15 cellular contexts compared by ENCODE assay signal in the genomic region with DNA sequence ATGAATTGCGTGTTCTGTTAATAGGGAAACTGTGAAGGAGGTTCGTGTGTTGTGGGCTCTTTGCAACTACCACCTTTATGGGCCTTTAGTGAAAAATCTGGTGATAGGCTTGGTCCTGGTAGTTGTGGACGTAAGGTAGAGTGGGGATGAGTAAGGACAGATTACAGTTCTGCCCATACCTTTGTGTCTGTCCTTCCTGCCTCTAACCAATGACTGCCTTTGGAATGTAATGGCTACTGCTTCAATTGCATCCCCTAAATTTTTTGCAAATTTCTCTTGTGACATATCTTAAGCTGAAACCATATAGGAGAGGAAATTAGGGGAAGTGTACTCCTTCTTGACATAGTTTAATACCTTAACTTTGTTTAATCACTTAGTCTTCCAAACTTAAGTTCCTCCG.
DNase-seq lines count a peak whose midpoint lies in the region; ATAC-seq and TF ChIP-seq lines count a peak whose summit lies in the region.
"Had no signal": no experiment of that assay in that cellular context is flagged by ENCODE, and none has a peak within 500 bp of the region (broad histone marks: within the 10 kb centered on the region; RNA-seq: fewer than 3 reads in every experiment).

No MANE protein-coding gene starts in this region.

- no peak overlapping the region for H3K23ac ChIP-seq in H9 (ENCODE audit: insufficient read length, low read depth, low read length)

- H2BK120ac ChIP-seq in H9 (ENCODE audit: low read depth, low read length, poor library complexity, severe bottlenecking), result no peak overlapping the region

- no peak overlapping the region for H2BK12ac ChIP-seq in H9 (ENCODE audit: insufficient read length, low read depth, low read length)

- H3K79me1 ChIP-seq in H9 (ENCODE audit: insufficient read depth, low read depth, low read length, poor library complexity, severe bottlenecking), result no peaks in the 10 kb centered on the region

- H2AFZ ChIP-seq in H9 (ENCODE audit: low read length) (no peak overlapping the region), PC-9 (no peak overlapping the region)

- H3F3A ChIP-seq in PC-9 (ENCODE audit: insufficient read depth, low read depth), result peaks cover 27% of the 10 kb centered on the region

- DNase-seq in H9 (no peak), PC-9 (no peak), memory B cell (ENCODE audit: low spot score in 2 of 2) (no peak), mucosa of descending colon (no peak), AML-193 (lab: John Stamatoyannopoulos, UW) (no peak)
- no peak for DNase-seq in stimulated activated naive B cell treated with anti-CD40 and anti-IgM and Interleukin-4, amounts not matched to agents 10 μg/mL and 1 μg/mL and 100 μg/mL, for 72 hours
- no peak for DNase-seq in activated T-cell treated with anti-CD3 and anti-CD28 coated beads, Interleukin-2, amount 50 U/mL, for 1 hour
- DNase-seq: GOT3, KBM-7, NCI-H1092, NCI-H146, NCI-H2081, NCI-H510A, NCI-H774 had no signal

- no peak overlapping the region for H3K14ac ChIP-seq in H9 (ENCODE audit: insufficient read depth, low read length)

- no peaks in the 10 kb centered on the region for H3K23me2 ChIP-seq in H9 (ENCODE audit: insufficient read length, low read depth, low read length, poor library complexity, severe bottlenecking)

- H3K4me1 ChIP-seq in H9 (ENCODE audit: insufficient read depth, low read length) (no peaks in the 10 kb centered on the region; the same call in 1 of the 2 replicates), PC-9 (replicated peaks; ENCODE audit: insufficient read depth) (peaks cover 26% of the 10 kb centered on the region), mucosa of descending colon (ENCODE audit: low read depth) (no peaks in the 10 kb centered on the region)

- no peak overlapping the region for H2BK20ac ChIP-seq in H9 (ENCODE audit: low read depth, low read length, poor library complexity, severe bottlenecking)

- no peaks in the 10 kb centered on the region for H3K9me2 ChIP-seq in PC-9 (ENCODE audit: insufficient read depth)

- no peak overlapping the region for H3K4me2 ChIP-seq in H9 (ENCODE audit: insufficient read depth, insufficient read length, low read length)
- H3K4me2 ChIP-seq in PC-9, result no peak overlapping the region
- H3K4me2 ChIP-seq: BLaER1 had no signal

- no peaks in the 10 kb centered on the region for H3K27me3 Mint-ChIP-seq in H9 (ENCODE audit: low read depth)
- H3K27me3 Mint-ChIP-seq in memory B cell, result no peaks in the 10 kb centered on the region
- H3K27me3 Mint-ChIP-seq in stimulated activated naive B cell treated with anti-CD40 and anti-IgM and Interleukin-4, amounts not matched to agents 10 μg/mL and 1 μg/mL and 100 μg/mL, for 72 hours, result no peaks in the 10 kb centered on the region

- intact Hi-C loops in PC-9 (cut with micrococcal nuclease; ENCODE audit: unreplicated experiment), result loop anchor here (5.0 kb wide), 1 partner anchor 346 kb away; no protein-coding TSS in a partner anchor
- intact Hi-C loops in mucosa of descending colon (cut with DNase I, micrococcal nuclease), result no loop called here

- no peak overlapping the region for H3K4me3 Mint-ChIP-seq in H9
- H3K4me3 Mint-ChIP-seq in memory B cell, result no peak overlapping the region
- H3K4me3 Mint-ChIP-seq in stimulated activated naive B cell treated with anti-CD40 and anti-IgM and Interleukin-4, amounts not matched to agents 10 μg/mL and 1 μg/mL and 100 μg/mL, for 72 hours, result no peak overlapping the region

- TF ChIP-seq CTCF in H9 (conservative IDR thresholded peaks at IDR 0.05), result no peak
- no peak for TF ChIP-seq CTCF in PC-9 (conservative IDR thresholded peaks at IDR 0.05)
- no peak for TF ChIP-seq CTCF in mucosa of descending colon (IDR thresholded peaks at IDR 0.05)

- H3K27ac ChIP-seq in H9 (ENCODE audit: insufficient read length, low read depth, low read length), result peak overlapping the region; percentile 68
- peak overlapping the region; percentile 38 for H3K27ac ChIP-seq in PC-9
- H3K27ac ChIP-seq: BLaER1 had no signal

- H2BK15ac ChIP-seq in H9 (ENCODE audit: low read depth, low read length), result no peak overlapping the region

- WGBS in H9 (ENCODE audit: extremely low coverage, insufficient read length, low lambda C conversion rate), result no CpG with 5 or more reads among the region's 4 CpGs

- no peak overlapping the region for H3K9ac ChIP-seq in H9 (ENCODE audit: extremely low read depth, insufficient read length, low read length)
- H3K9ac ChIP-seq: BLaER1 had no signal

- no peak overlapping the region for H4K91ac ChIP-seq in H9 (ENCODE audit: insufficient read length, low read depth, low read length)

- H3K4me1 Mint-ChIP-seq in H9 (peaks cover 3 to 5% of the 10 kb centered on the region in 2 experiments; a peak in 3 of 4 replicates), memory B cell (peaks cover 8% of the 10 kb centered on the region)
- H3K4me1 Mint-ChIP-seq in stimulated activated naive B cell treated with anti-CD40 and anti-IgM and Interleukin-4, amounts not matched to agents 10 μg/mL and 1 μg/mL and 100 μg/mL, for 72 hours, result peaks cover 9 to 30% of the 10 kb centered on the region in 2 donors

- H3K9me3 Mint-ChIP-seq in H9 (no peaks in the 10 kb centered on the region), memory B cell (no peaks in the 10 kb centered on the region)
- no peaks in the 10 kb centered on the region for H3K9me3 Mint-ChIP-seq in stimulated activated naive B cell treated with anti-CD40 and anti-IgM and Interleukin-4, amounts not matched to agents 10 μg/mL and 1 μg/mL and 100 μg/mL, for 72 hours

- H3K9me3 ChIP-seq in H9 (ENCODE audit: control insufficient read depth, low read depth, low read length) (no peaks in the 10 kb centered on the region), PC-9 (ENCODE audit: insufficient read depth, low read depth) (no peaks in the 10 kb centered on the region), mucosa of descending colon (no peaks in the 10 kb centered on the region)
- H3K9me3 ChIP-seq: BLaER1 had no signal

- peaks cover 0 to 1% (median 0%) of the 10 kb centered on the region in 3 experiments; a peak in 2 of 7 replicates for H3K36me3 Mint-ChIP-seq in H9 (ENCODE audit: insufficient read depth in 1 of 3, low read depth in 3 of 3)
- peaks cover 2% of the 10 kb centered on the region for H3K36me3 Mint-ChIP-seq in memory B cell
- peaks cover 5 to 23% of the 10 kb centered on the region in 2 donors for H3K36me3 Mint-ChIP-seq in stimulated activated naive B cell treated with anti-CD40 and anti-IgM and Interleukin-4, amounts not matched to agents 10 μg/mL and 1 μg/mL and 100 μg/mL, for 72 hours

- no peak overlapping the region for H2BK5ac ChIP-seq in H9 (ENCODE audit: insufficient read length, low read length)

- H3K56ac ChIP-seq in H9 (ENCODE audit: insufficient read length, low read depth, low read length), result no peak overlapping the region

- H3K4ac ChIP-seq in H9 (ENCODE audit: low read depth, low read length), result no peak overlapping the region

- H3K27me3 ChIP-seq in H9 (ENCODE audit: insufficient read depth, low read length), result no peaks in the 10 kb centered on the region
- H3K27me3 ChIP-seq in PC-9 (ENCODE audit: insufficient read depth, low read depth), result no peaks in the 10 kb centered on the region
- H3K27me3 ChIP-seq: BLaER1 had no signal

- H3K79me2 ChIP-seq in H9 (ENCODE audit: insufficient read depth, low read length) (no peaks in the 10 kb centered on the region), PC-9 (ENCODE audit: low read depth) (peaks cover 49% of the 10 kb centered on the region)

- H4K8ac ChIP-seq in H9 (replicated peaks; ENCODE audit: insufficient read length, low read depth, low read length), result no peak overlapping the region

- no peak overlapping the region for H2AK5ac ChIP-seq in H9 (ENCODE audit: insufficient read length, low read length)

- H3K36me3 ChIP-seq in PC-9 (ENCODE audit: low read depth) (peaks cover 3% of the 10 kb centered on the region; the same call in 1 of the 2 replicates), mucosa of descending colon (ENCODE audit: low read depth) (no peaks in the 10 kb centered on the region)
- H3K36me3 ChIP-seq: BLaER1 had no signal

- no peak overlapping the region for H4K5ac ChIP-seq in H9 (ENCODE audit: insufficient read length, low read depth, low read length)

- POLR2A ChIA-PET in PC-9 (lab: Charles Lee; ENCODE audit: unreplicated experiment), result interaction anchor here (0.7 kb wide), 1 partner anchor 234 kb away, joined by 4 read pairs; no protein-coding TSS in a partner anchor

- H3K4me3 ChIP-seq in PC-9, result no peak overlapping the region
- no peak overlapping the region for H3K4me3 ChIP-seq in mucosa of descending colon
- H3K4me3 ChIP-seq: BLaER1 had no signal

- no peak for ATAC-seq in memory B cell (ENCODE audit: low read depth)
- no peak for ATAC-seq in stimulated activated naive B cell treated with anti-CD40 and anti-IgM and Interleukin-4, amounts not matched to agents 10 μg/mL and 1 μg/mL and 100 μg/mL, for 72 hours (replicated peaks)
- ATAC-seq in mucosa of descending colon, result no peak

- no TSS peak for BruUV-seq in PC-9 (replicated peaks; lab: Mats Ljungman, UMichigan)

- CTCF ChIA-PET in PC-9 (lab: Charles Lee), result interaction anchor here (0.6 kb wide), 1 partner anchor 1001 kb away, joined by 3 read pairs; no protein-coding TSS in a partner anchor

- H3K18ac ChIP-seq in H9 (ENCODE audit: insufficient read length, low read depth, low read length), result no peak overlapping the region

- no peaks in the 10 kb centered on the region for H4K20me1 ChIP-seq in H9 (ENCODE audit: control insufficient read depth, insufficient read depth, insufficient read length)
- H4K20me1 ChIP-seq in PC-9 (ENCODE audit: insufficient read depth), result peaks cover 4% of the 10 kb centered on the region; the same call in 1 of the 2 replicates
- H4K20me1 ChIP-seq: BLaER1 had no signal

- H3T11ph ChIP-seq in H9 (ENCODE audit: low read length), result no peak overlapping the region

- peak overlapping the region in 2 of 3 experiments; percentile 21 to 28; a peak in 3 of 7 replicates for H3K27ac Mint-ChIP-seq in H9
- peak overlapping the region; percentile 82 for H3K27ac Mint-ChIP-seq in memory B cell
- H3K27ac Mint-ChIP-seq in stimulated activated naive B cell treated with anti-CD40 and anti-IgM and Interleukin-4, amounts not matched to agents 10 μg/mL and 1 μg/mL and 100 μg/mL, for 72 hours, result peak overlapping the region; percentile 2

Comparison
In these comparisons a context has a peak if more than half of its experiments do, and no peak if none do; other contexts are left out.
1. H3K27ac Mint-ChIP-seq: peak in every context shown above with its lines; median percentile 82 in memory B cell; 24 in H9; 2 in stimulated activated naive B cell treated with anti-CD40 and anti-IgM and Interleukin-4, amounts not matched to agents 10 μg/mL and 1 μg/mL and 100 μg/mL, for 72 hours.